22 cellular contexts compared by ENCODE assay signal in genomic region chr10:73653195-73653594, GRCh38. TPM values are rescaled to one million over a fixed set of nuclear protein-coding genes. Genes with fewer than 3 reads are reported as not detected.
"Had no signal": no experiment of that assay in that cellular context is flagged by ENCODE, and none has a peak within 500 bp of the region (broad histone marks: within the 10 kb centered on the region; RNA-seq: fewer than 3 reads in every experiment).

No MANE protein-coding gene starts in this region.

- H3K27ac ChIP-seq: esophagus muscularis mucosa, gastroesophageal sphincter, thyroid gland, upper lobe of right lung had no signal

- H3K36me3 ChIP-seq: gastroesophageal sphincter, thyroid gland, upper lobe of right lung had no signal

- H3K9me3 ChIP-seq: esophagus muscularis mucosa, gastroesophageal sphincter, thyroid gland, upper lobe of right lung had no signal

- DNase-seq: activated CD4-positive, alpha-beta T cell treated with anti-CD3 and anti-CD28 coated beads for 48 hours; activated gamma-delta T cell; activated naive CD4-positive, alpha-beta T cell treated with anti-CD3 and anti-CD28 coated beads, Interleukin-2, amount 50 U/mL, for 16 hours; aorta; central memory CD4-positive, alpha-beta T cell; effector memory CD4-positive, alpha-beta T cell; naive thymus-derived CD8-positive, alpha-beta T cell; stimulated activated CD4-positive, alpha-beta T cell treated with anti-CD3 and anti-CD28 coated beads, Interleukin-12 subunit alpha, Interleukin-12 subunit beta, amount 100 ng/mL, for 4 hours; stimulated activated CD4-positive, alpha-beta T cell treated with anti-CD3 and anti-CD28 coated beads, Interleukin-4, amount 100 ng/mL, for 4 hours; substantia nigra; thyroid gland; upper lobe of right lung had no signal

- FAIRE-seq: endothelial cell of umbilical vein, keratinocyte had no signal

- H3K4me3 ChIP-seq: esophagus muscularis mucosa, gastroesophageal sphincter, thyroid gland, upper lobe of right lung had no signal

- H3K27me3 ChIP-seq: esophagus muscularis mucosa, gastroesophageal sphincter, thyroid gland, upper lobe of right lung had no signal

- ATAC-seq: activated CD8-positive, alpha-beta T cell treated with anti-CD3 and anti-CD28 coated beads for 36 hours; gastroesophageal sphincter; naive thymus-derived CD8-positive, alpha-beta T cell; upper lobe of right lung had no signal

RNA-seq across cellular contexts. Expression of gene SYNPO2L, which starts 2.6 kb away (rescaled TPM):
- total RNA-seq: activated CD8-positive, alpha-beta T cell treated with anti-CD3 and anti-CD28 coated beads for 36 hours; dermis microvascular lymphatic vessel endothelial cell; endothelial cell of umbilical vein; esophagus muscularis mucosa; lung microvascular endothelial cell; naive thymus-derived CD8-positive, alpha-beta T cell; thyroid gland had no signal
- polyA plus RNA-seq: endothelial cell of umbilical vein; keratinocyte; naive thymus-derived CD8-positive, alpha-beta T cell had no signal

RNA-seq across cellular contexts. Expression of gene MYOZ1, which starts 11.9 kb away (rescaled TPM):
- total RNA-seq: activated CD8-positive, alpha-beta T cell treated with anti-CD3 and anti-CD28 coated beads for 36 hours; activated T-helper 1 cell treated with anti-CD3 and anti-CD28 coated beads, Interleukin-12 subunit alpha, Interleukin-12 subunit beta, Interleukin-2, Interleukin-4 antibody, amounts not matched to agents 30 ng/mL and 10 ng/mL and 1 ng/mL, durations not matched to agents 14 hours and 24 hours and 36 hours; dermis microvascular lymphatic vessel endothelial cell; endothelial cell of umbilical vein; gastroesophageal sphincter; lung microvascular endothelial cell; naive thymus-derived CD8-positive, alpha-beta T cell; osteoblast; T-helper 2 cell treated with Interferon-gamma antibody and Interleukin-4, amounts not matched to agents 100 ng/mL and 5 ng/mL, for 36 hours had no signal
- polyA plus RNA-seq: endothelial cell of umbilical vein; keratinocyte; naive thymus-derived CD8-positive, alpha-beta T cell had no signal
